Comparison of ENCODE assay signal across 12 cellular contexts in genomic region chr6:68226460-68226859, GRCh38.
DNase-seq lines count a peak whose midpoint lies in the region; ATAC-seq, FAIRE-seq and TF ChIP-seq lines count a peak whose summit lies in the region.
"Had no signal": no experiment of that assay in that cellular context is flagged by ENCODE, and none has a peak within 500 bp of the region (broad histone marks: within the 10 kb centered on the region; RNA-seq: fewer than 3 reads in every experiment).

No MANE protein-coding gene starts in this region.

- no peak overlapping the region for H3K14ac ChIP-seq in H1 (ENCODE audit: insufficient read length)

- H3K18ac ChIP-seq in H1 (ENCODE audit: extremely low read depth, low read length): no peak overlapping the region

- H2BK5ac ChIP-seq in H1 (ENCODE audit: low read depth, low read length): no peak overlapping the region

- no peak overlapping the region for H2BK120ac ChIP-seq in H1 (replicated peaks; ENCODE audit: low read depth, low read length)

- no peaks in the 10 kb centered on the region for H3K9me2 ChIP-seq in SK-N-SH

- H3K4me1 ChIP-seq in SK-N-SH (ENCODE audit: control insufficient read depth in 1 of 2, insufficient read depth in 2 of 2, low read depth in 1 of 2, low read length in 1 of 2) (peaks cover 0 to 4% of the 10 kb centered on the region in 2 experiments; a peak in 1 of 4 replicates), H1 (replicated peaks in 1 of 4; ENCODE audit: control insufficient read depth in 3 of 4, insufficient read depth in 4 of 4, low read length in 3 of 4) (peaks cover 0 to 5% (median 0%) of the 10 kb centered on the region in 4 experiments; a peak in 1 of 7 replicates), smooth muscle cell (ENCODE audit: low read depth) (no peaks in the 10 kb centered on the region)

- no peaks in the 10 kb centered on the region for H3K23me2 ChIP-seq in H1 (ENCODE audit: low read depth, low read length)

- no peak overlapping the region for H3K4ac ChIP-seq in H1 (replicated peaks; ENCODE audit: insufficient read length, low read depth, low read length)

- no peak overlapping the region for H2BK15ac ChIP-seq in H1 (ENCODE audit: low read length)

- H3K9me3 ChIP-seq in SK-N-SH (no peaks in the 10 kb centered on the region), H1 (ENCODE audit: insufficient read depth in 2 of 2, low read depth in 1 of 2, low read length in 1 of 2) (no peaks in the 10 kb centered on the region), smooth muscle cell (replicated peaks; ENCODE audit: low read depth) (no peaks in the 10 kb centered on the region)

- H4K91ac ChIP-seq in H1 (replicated peaks; ENCODE audit: insufficient read length, low read length): no peak overlapping the region

- no peak overlapping the region for H2BK12ac ChIP-seq in H1 (ENCODE audit: low read depth, low read length)

- H3F3A ChIP-seq in SK-N-SH (replicated peaks; ENCODE audit: insufficient read depth): no peaks in the 10 kb centered on the region
- H3F3A ChIP-seq in smooth muscle cell (ENCODE audit: low read depth): no peaks in the 10 kb centered on the region

- no peak for TF ChIP-seq EP300 in SK-N-SH (IDR thresholded peaks at IDR 0.05; ENCODE audit: borderline replicate concordance in 1 of 2, low read depth in 1 of 2, low read length in 1 of 2)
- no peak for TF ChIP-seq EP300 in H1 (IDR thresholded peaks at IDR 0.05; ENCODE audit: borderline replicate concordance in 1 of 2, low read depth in 2 of 2, low read length in 2 of 2)

- H3K36me3 ChIP-seq in SK-N-SH (replicated peaks in 1 of 2; ENCODE audit: control insufficient read depth in 1 of 2, insufficient read depth in 2 of 2, low read length in 1 of 2) (no peaks in the 10 kb centered on the region), H1 (ENCODE audit: control insufficient read depth in 2 of 4, insufficient read depth in 4 of 4, low read length in 3 of 4) (no peaks in the 10 kb centered on the region), smooth muscle cell (ENCODE audit: low read depth) (no peaks in the 10 kb centered on the region)

- H3K9ac ChIP-seq in SK-N-SH (no peak overlapping the region), H1 (replicated peaks in 1 of 4; ENCODE audit: extremely low read depth in 1 of 4, low read depth in 3 of 4, low read length in 3 of 4) (no peak overlapping the region), smooth muscle cell (ENCODE audit: low read depth) (no peak overlapping the region)

- H2BK20ac ChIP-seq in H1 (ENCODE audit: low read length): no peak overlapping the region

- no peak for TF ChIP-seq POLR2A in H1 (IDR thresholded peaks at IDR 0.05; ENCODE audit: control extremely low read depth in 1 of 2, low read depth in 2 of 2, low read length in 2 of 2)

- H3K4me3 ChIP-seq in SK-N-SH (ENCODE audit: low read depth in 2 of 2, low read length in 1 of 2): no peak overlapping the region; a peak in 1 of 4 replicates
- H3K4me3 ChIP-seq in H1 (ENCODE audit: extremely low read depth in 1 of 4, insufficient read depth in 2 of 4, low read depth in 3 of 4, low read length in 4 of 4): no peak overlapping the region
- no peak overlapping the region for H3K4me3 ChIP-seq in smooth muscle cell

- WGBS in SK-N-SH (ENCODE audit: low lambda C conversion rate): 68% methylated on average over 3 of the region's 3 CpGs
- 66% methylated on average over 3 of the region's 3 CpGs; no CpG with 5 or more reads in 1 of the 2 experiments for WGBS in H1 (ENCODE audit: extremely low coverage in 1 of 2, insufficient coverage in 1 of 2, insufficient read length in 1 of 2, insufficient replicate concordance in 2 of 2, low coverage in 1 of 2, low lambda C conversion rate in 2 of 2, missing lambda C conversion rate in 1 of 2), 2 experiments
- WGBS in smooth muscle cell (ENCODE audit: low lambda C conversion rate): 48% methylated on average over 3 of the region's 3 CpGs

- H3K27ac ChIP-seq in SK-N-SH (ENCODE audit: low read depth in 2 of 2, low read length in 1 of 2): no peak overlapping the region
- H3K27ac ChIP-seq in H1 (ENCODE audit: low read depth, low read length): no peak overlapping the region
- H3K27ac ChIP-seq in smooth muscle cell (ENCODE audit: low read depth): no peak overlapping the region

- H3K27me3 ChIP-seq in SK-N-SH (ENCODE audit: insufficient read depth) (no peaks in the 10 kb centered on the region), H1 (replicated peaks in 1 of 4; ENCODE audit: control insufficient read depth in 3 of 4, extremely low read depth in 1 of 4, insufficient read depth in 3 of 4, low read length in 3 of 4) (no peaks in the 10 kb centered on the region), smooth muscle cell (ENCODE audit: low read depth) (no peaks in the 10 kb centered on the region)

- H2AFZ ChIP-seq in SK-N-SH (ENCODE audit: low read depth) (no peak overlapping the region), H1 (ENCODE audit: low read length) (no peak overlapping the region), smooth muscle cell (ENCODE audit: low read depth) (no peak overlapping the region)

- H4K5ac ChIP-seq in H1 (ENCODE audit: insufficient read length, low read depth, low read length): no peak overlapping the region

- H3K79me1 ChIP-seq in H1 (ENCODE audit: low read depth, low read length): no peaks in the 10 kb centered on the region

- no peak overlapping the region for H3K4me2 ChIP-seq in SK-N-SH
- no peak overlapping the region for H3K4me2 ChIP-seq in H1 (ENCODE audit: insufficient read depth in 1 of 2, low read depth in 2 of 2, low read length in 2 of 2)
- no peak overlapping the region for H3K4me2 ChIP-seq in smooth muscle cell

- no peaks in the 10 kb centered on the region for H3K79me2 ChIP-seq in SK-N-SH (ENCODE audit: insufficient read depth)
- no peaks in the 10 kb centered on the region for H3K79me2 ChIP-seq in H1 (ENCODE audit: control insufficient read depth in 1 of 2, insufficient read depth in 2 of 2, low read length in 2 of 2)
- no peaks in the 10 kb centered on the region for H3K79me2 ChIP-seq in smooth muscle cell (ENCODE audit: low read depth)

- no peak overlapping the region for H2AK5ac ChIP-seq in H1 (ENCODE audit: low read depth, low read length)

- CTCF ChIA-PET in SK-N-SH (lab: Yijun Ruan, JAX) (interaction anchor here (1.5 kb wide), 1 partner anchor 80 kb away, joined by 3 read pairs; no protein-coding TSS in a partner anchor), H1 (lab: Charles Lee; ENCODE audit: partially characterized antibody) (interaction anchor here (0.6 to 1.7 kb wide), 18 partner anchors 8 to 1160 kb away, joined by 3 to 8 read pairs (median 4); no protein-coding TSS in a partner anchor)

- no peak overlapping the region for H4K8ac ChIP-seq in H1 (ENCODE audit: extremely low read depth, insufficient read depth, low read length)

- no peak overlapping the region for H3K56ac ChIP-seq in H1 (replicated peaks; ENCODE audit: insufficient read length, low read depth, low read length)

- H3K23ac ChIP-seq in H1 (ENCODE audit: insufficient read length): no peak overlapping the region

- H4K20me1 ChIP-seq in SK-N-SH (ENCODE audit: insufficient read depth) (no peaks in the 10 kb centered on the region), H1 (replicated peaks in 1 of 2; ENCODE audit: control insufficient read depth in 1 of 2, insufficient read depth in 2 of 2, low read length in 2 of 2) (no peaks in the 10 kb centered on the region), smooth muscle cell (ENCODE audit: low read depth) (no peaks in the 10 kb centered on the region)

- POLR2A ChIA-PET in SK-N-SH (lab: Yijun Ruan, JAX): no interaction called here
- POLR2A ChIA-PET in H1 (lab: Charles Lee; ENCODE audit: partially characterized antibody): no interaction called here

- H3K36me3 Mint-ChIP-seq in activated naive CD4-positive, alpha-beta T cell treated with anti-CD3 and anti-CD28 coated beads, Interleukin-2, amount 50 U/mL, for 72 hours: no peaks in the 10 kb centered on the region

- peak; percentile 57 for TF ChIP-seq RAD21 in SK-N-SH (IDR thresholded peaks at IDR 0.05; ENCODE audit: low read length)
- TF ChIP-seq RAD21 in H1 (IDR thresholded peaks at IDR 0.05 in 1 of 2, conservative IDR thresholded peaks at IDR 0.05 in 1 of 2; ENCODE audit: low read depth in 2 of 2, low read length in 2 of 2): peak; percentile 82 to 86

- peak; percentile 27; the same call in 1 of the 2 replicates for TF ChIP-seq CTCF in SK-N-SH (IDR thresholded peaks at IDR 0.05)
- TF ChIP-seq CTCF in H1 (IDR thresholded peaks at IDR 0.05; ENCODE audit: control extremely low read depth in 1 of 3, insufficient read depth in 1 of 3, low read depth in 1 of 3, low read length in 3 of 3): peak in 2 of 3 experiments; percentile 46 to 55; a peak in 2 of 4 replicates
- TF ChIP-seq CTCF in smooth muscle cell (IDR thresholded peaks at IDR 0.05; ENCODE audit: borderline replicate concordance, insufficient read depth, poor library complexity, severe bottlenecking): peak; percentile 45

- FAIRE-seq in H1 (lab: Jason Lieb, UNC): peak; percentile 19
- FAIRE-seq: colon, keratinocyte had no signal

- ATAC-seq in SK-N-SH treated with all-trans-retinoic acid at 6 μM for 48 hours (no peak), HG02642 (IDR thresholded peaks at IDR 0.05; ENCODE audit: poor library complexity, unreplicated experiment) (no peak)
- no peak for ATAC-seq in activated naive CD4-positive, alpha-beta T cell treated with anti-CD3 and anti-CD28 coated beads, Interleukin-2, amount 50 U/mL, for 72 hours

- no peak overlapping the region for H3K27ac Mint-ChIP-seq in activated naive CD4-positive, alpha-beta T cell treated with anti-CD3 and anti-CD28 coated beads, Interleukin-2, amount 50 U/mL, for 72 hours

- peaks cover 12 to 14% of the 10 kb centered on the region in 2 donors for H3K9me3 Mint-ChIP-seq in activated naive CD4-positive, alpha-beta T cell treated with anti-CD3 and anti-CD28 coated beads, Interleukin-2, amount 50 U/mL, for 72 hours

- DNase-seq in SK-N-SH (no peak), NCI-H748 (lab: John Stamatoyannopoulos, UW; ENCODE audit: unreplicated experiment) (peak; percentile 45), H1 (ENCODE audit: low read depth in 1 of 2, low spot score in 2 of 2) (no peak), smooth muscle cell (lab: John Stamatoyannopoulos, UW; ENCODE audit: unreplicated experiment) (no peak)
- DNase-seq in stimulated activated CD4-positive, alpha-beta T cell treated with anti-CD3 and anti-CD28 coated beads, Interleukin-12 subunit alpha, Interleukin-12 subunit beta, amount 100 ng/mL, for 4 hours: no peak
- no peak for DNase-seq in activated naive CD4-positive, alpha-beta T cell treated with anti-CD3 and anti-CD28 coated beads, Interleukin-2, amount 50 U/mL, for 72 hours (ENCODE audit: low spot score in 2 of 2)
- DNase-seq: C1 segment of cervical spinal cord, substantia nigra had no signal

TF ChIP-seq in SK-N-SH treated with all-trans-retinoic acid at 6 μM for 48 hours, 23 proteins besides CTCF, POLR2A, EP300 and RAD21 (continues in another document):
- TF ChIP-seq ZNF565 (CRISPR knock-in tag; conservative IDR thresholded peaks at IDR 0.05; ENCODE audit: low read depth) (no peak), OSR1 (CRISPR knock-in tag; IDR thresholded peaks at IDR 0.05) (no peak), ISL1 (CRISPR knock-in tag; IDR thresholded peaks at IDR 0.05) (no peak), SNAI2 (CRISPR knock-in tag; IDR thresholded peaks at IDR 0.05) (no peak)

TF ChIP-seq in H1, 55 proteins besides CTCF, POLR2A, EP300 and RAD21:
- no peak for TF ChIP-seq BACH1 (IDR thresholded peaks at IDR 0.05; ENCODE audit: low read length)

Comparison
In these comparisons a context has a peak if more than half of its experiments do, and no peak if none do; other contexts are left out.
1. Of the 17 proteins assayed by ChIP-seq in both H1 and SK-N-SH: peak only in H1: none; only in SK-N-SH: none; in both: CTCF and RAD21; in neither: 15.